18 cellular contexts compared by ENCODE assay signal in genomic region chr6:30926644-30927043, GRCh38. TPM values are rescaled to one million over a fixed set of nuclear protein-coding genes. Genes with fewer than 3 reads are reported as not detected.
DNase-seq lines count a peak whose midpoint lies in the region; ATAC-seq and TF ChIP-seq lines count a peak whose summit lies in the region.
"Had no signal": no experiment of that assay in that cellular context is flagged by ENCODE, and none has a peak within 500 bp of the region (broad histone marks: within the 10 kb centered on the region; RNA-seq: fewer than 3 reads in every experiment).

No MANE protein-coding gene starts in this region.

- peaks cover 6% of the 10 kb centered on the region for H3K9me3 ChIP-seq in RWPE2 (ENCODE audit: severe bottlenecking)
- peaks cover 0 to 13% (median 0%) of the 10 kb centered on the region in 11 donors for H3K9me3 ChIP-seq in heart right ventricle
- H3K9me3 ChIP-seq in psoas muscle, result peaks cover 10% of the 10 kb centered on the region
- H3K9me3 ChIP-seq in WERI-Rb-1 (ENCODE audit: severe bottlenecking), result peaks cover 7% of the 10 kb centered on the region
- H3K9me3 ChIP-seq: colonic mucosa, neutrophil had no signal

- TF ChIP-seq CTCF in RWPE2 (IDR thresholded peaks at IDR 0.05; ENCODE audit: poor library complexity, severe bottlenecking), result no peak
- no peak for TF ChIP-seq CTCF in heart right ventricle (IDR thresholded peaks at IDR 0.05)
- no peak for TF ChIP-seq CTCF in psoas muscle (IDR thresholded peaks at IDR 0.05)
- no peak for TF ChIP-seq CTCF in WERI-Rb-1 (IDR thresholded peaks at IDR 0.05; ENCODE audit: low read depth, low read length)

- intact Hi-C loops in heart right ventricle (cut with DNase I), result loop anchor here in 1 of 10 donors (10.0 kb wide), 1 partner anchor 118 kb away; no protein-coding TSS in a partner anchor
- intact Hi-C loops in psoas muscle (cut with DNase I), result no loop called here

- H3K36me3 ChIP-seq in RWPE2 (ENCODE audit: low read depth), result peaks cover 49% of the 10 kb centered on the region
- peaks cover 0 to 59% (median 16%) of the 10 kb centered on the region in 9 donors for H3K36me3 ChIP-seq in heart right ventricle
- peaks cover 0 to 48% of the 10 kb centered on the region in 2 donors for H3K36me3 ChIP-seq in psoas muscle (ENCODE audit: insufficient read depth in 1 of 2, low read depth in 1 of 2)
- H3K36me3 ChIP-seq in WERI-Rb-1, result peaks cover 66% of the 10 kb centered on the region
- H3K36me3 ChIP-seq: colonic mucosa had no signal

- peaks cover 32% of the 10 kb centered on the region for H3K4me1 ChIP-seq in RWPE2 (ENCODE audit: insufficient read depth, poor library complexity, severe bottlenecking)
- H3K4me1 ChIP-seq in heart right ventricle, result peaks cover 0 to 16% (median 0%) of the 10 kb centered on the region in 9 donors
- H3K4me1 ChIP-seq in psoas muscle, result peaks cover 7% of the 10 kb centered on the region
- H3K4me1 ChIP-seq: colonic mucosa had no signal

- no peak overlapping the region for H3K27ac Mint-ChIP-seq in activated naive CD4-positive, alpha-beta T cell treated with anti-CD3 and anti-CD28 coated beads, Interleukin-2, amount 50 U/mL, for 72 hours
- H3K27ac Mint-ChIP-seq: H9 had no signal

- H3K27me3 ChIP-seq in RWPE2 (ENCODE audit: insufficient read depth, poor library complexity, severe bottlenecking) (no peaks in the 10 kb centered on the region), heart right ventricle (no peaks in the 10 kb centered on the region), psoas muscle (ENCODE audit: insufficient read depth in 3 of 3, low read length in 2 of 3) (no peaks in the 10 kb centered on the region), WERI-Rb-1 (ENCODE audit: insufficient read depth, low read depth, severe bottlenecking) (no peaks in the 10 kb centered on the region)
- H3K27me3 ChIP-seq: colonic mucosa had no signal

- DNase-seq in EH (ENCODE audit: low read depth), result peak; percentile 15
- DNase-seq in RWPE2 (ENCODE audit: low spot score), result no peak
- DNase-seq in heart right ventricle, result no peak
- peak in 1 of 2 donors; percentile 86 for DNase-seq in psoas muscle
- no peak for DNase-seq in occipital lobe (lab: John Stamatoyannopoulos, UW)
- no peak for DNase-seq in activated naive CD4-positive, alpha-beta T cell treated with anti-CD3 and anti-CD28 coated beads, Interleukin-2, amount 50 U/mL, for 72 hours (ENCODE audit: low spot score in 2 of 2)
- DNase-seq in WERI-Rb-1, result no peak
- DNase-seq: activated CD8-positive, alpha-beta memory T cell treated with anti-CD3 and anti-CD28 coated beads for 24 hours; activated naive CD4-positive, alpha-beta T cell; colonic mucosa; DMS79 treated with DMSO at 0.1 percent for 48 hours; H9; NCI-H1436 treated with DMSO at 0.1 percent for 48 hours; NCI-H526; stimulated activated CD4-positive, alpha-beta T cell treated with anti-CD3 and anti-CD28 coated beads, Interleukin-1b, Interleukin-23, amount 100 ng/mL, for 48 hours had no signal

- H3K4me3 ChIP-seq in RWPE2 (ENCODE audit: severe bottlenecking) (no peak overlapping the region), heart right ventricle (no peak overlapping the region), psoas muscle (no peak overlapping the region), WERI-Rb-1 (ENCODE audit: low read depth, low read length) (no peak overlapping the region)
- H3K4me3 ChIP-seq: colonic mucosa had no signal

- peaks cover 4 to 14% of the 10 kb centered on the region in 2 donors for H3K9me3 Mint-ChIP-seq in activated naive CD4-positive, alpha-beta T cell treated with anti-CD3 and anti-CD28 coated beads, Interleukin-2, amount 50 U/mL, for 72 hours

- 76 to 87% methylated on average over 4 of the region's 4 CpGs for WGBS in heart right ventricle, 2 donors
- WGBS in psoas muscle, 3 donors, result 39 to 67% (median 54%) methylated on average over 4 of the region's 4 CpGs

- ATAC-seq in RWPE2 (ENCODE audit: low read depth), result peak; percentile 81
- ATAC-seq in heart right ventricle, result peak in 7 of 8 donors; percentile 49 to 93 (median 65)
- peak; percentile 84 to 98 (median 94) for ATAC-seq in psoas muscle
- ATAC-seq in activated naive CD4-positive, alpha-beta T cell treated with anti-CD3 and anti-CD28 coated beads, Interleukin-2, amount 50 U/mL, for 72 hours, result no peak
- no peak for ATAC-seq in HG03520 (IDR thresholded peaks at IDR 0.05; ENCODE audit: unreplicated experiment)

- H3K27ac ChIP-seq in RWPE2 (ENCODE audit: poor library complexity, severe bottlenecking) (peak overlapping the region; percentile 90), heart right ventricle (no peak overlapping the region), psoas muscle (peak overlapping the region; percentile 0), WERI-Rb-1 (no peak overlapping the region)
- H3K27ac ChIP-seq: colonic mucosa, neutrophil had no signal

- H3K36me3 Mint-ChIP-seq in activated naive CD4-positive, alpha-beta T cell treated with anti-CD3 and anti-CD28 coated beads, Interleukin-2, amount 50 U/mL, for 72 hours, result peaks cover 15 to 28% of the 10 kb centered on the region in 2 donors

RNA-seq across cellular contexts. Expression of gene SFTA2, which starts 5.3 kb away (rescaled TPM):
- total RNA-seq in heart right ventricle, result not detected
- polyA plus RNA-seq in heart right ventricle, result not detected
- total RNA-seq in psoas muscle, result not detected
- polyA plus RNA-seq in psoas muscle, result under 1 TPM in 2 of 3 donors, not detected in 1; 0.13 to 0.14 TPM
- total RNA-seq in occipital lobe, result not detected
- not detected for total RNA-seq in activated naive CD4-positive, alpha-beta T cell treated with anti-CD3 and anti-CD28 coated beads, Interleukin-2, amount 50 U/mL, for 72 hours
- total RNA-seq: H9 had no signal
- polyA plus RNA-seq: BJ had no signal

RNA-seq across cellular contexts. Expression of gene VARS2, which starts 12.6 kb away (rescaled TPM):
- total RNA-seq in heart right ventricle (10 to 100 TPM; 13.4 to 28.4 (median 22.5) TPM), psoas muscle (10 to 100 TPM; 25.8 to 36.6 (median 28.2) TPM), occipital lobe (31.2 TPM)
- polyA plus RNA-seq in heart right ventricle (10 to 100 TPM in 1 of 2 donors, 1 to 10 TPM in 1; 9.3 to 26.0 TPM), psoas muscle (10 to 100 TPM; 11.4 to 22.6 (median 13.9) TPM)
- total RNA-seq in activated naive CD4-positive, alpha-beta T cell treated with anti-CD3 and anti-CD28 coated beads, Interleukin-2, amount 50 U/mL, for 72 hours, result 10 to 100 TPM; 55.1 to 55.7 TPM

RNA-seq across cellular contexts. Expression of gene MUCL3, which starts 14.1 kb away (rescaled TPM):
- total RNA-seq in heart right ventricle (under 1 TPM in 1 of 10 donors, not detected in 9; 0.08 TPM), psoas muscle (not detected), occipital lobe (not detected)
- polyA plus RNA-seq in heart right ventricle (not detected), psoas muscle (not detected)
- total RNA-seq in activated naive CD4-positive, alpha-beta T cell treated with anti-CD3 and anti-CD28 coated beads, Interleukin-2, amount 50 U/mL, for 72 hours, result not detected
- polyA plus RNA-seq: BJ had no signal

RNA-seq across cellular contexts. Expression of gene GTF2H4, which starts 18.6 kb away (rescaled TPM):
- 10 to 100 TPM in 8 of 10 donors, 1 to 10 TPM in 2; 8.3 to 25.1 (median 12.5) TPM for total RNA-seq in heart right ventricle
- polyA plus RNA-seq in heart right ventricle, result 10 to 100 TPM; 15.9 to 27.0 TPM
- 10 to 100 TPM; 13.3 to 21.3 (median 15.8) TPM for total RNA-seq in psoas muscle
- 10 to 100 TPM; 18.9 to 30.8 (median 26.4) TPM for polyA plus RNA-seq in psoas muscle
- 20.0 TPM for total RNA-seq in occipital lobe
- total RNA-seq in activated naive CD4-positive, alpha-beta T cell treated with anti-CD3 and anti-CD28 coated beads, Interleukin-2, amount 50 U/mL, for 72 hours, result 10 to 100 TPM; 27.6 to 44.9 TPM

RNA-seq across cellular contexts. Expression of gene DDR1, which starts 42.3 kb away (rescaled TPM):
- total RNA-seq in heart right ventricle (10 to 100 TPM; 15.5 to 49.2 (median 26.9) TPM), psoas muscle (100 to 1,000 TPM in 1 of 4 donors, 10 to 100 TPM in 3; 26.3 to 129 (median 54.2) TPM), occipital lobe (108 TPM)
- polyA plus RNA-seq in heart right ventricle (10 to 100 TPM in 1 of 2 donors, 1 to 10 TPM in 1; 7.3 to 12.1 TPM), psoas muscle (10 to 100 TPM in 2 of 3 donors, 1 to 10 TPM in 1; 2.2 to 10.8 (median 10.5) TPM)
- total RNA-seq in activated naive CD4-positive, alpha-beta T cell treated with anti-CD3 and anti-CD28 coated beads, Interleukin-2, amount 50 U/mL, for 72 hours, result 10 to 100 TPM; 15.2 to 20.7 TPM

Comparison
In these comparisons a context has a peak if more than half of its experiments do, and no peak if none do; other contexts are left out.
1. ATAC-seq: peak in RWPE2 (single experiment), heart right ventricle (7 of 8) and psoas muscle (4 of 4); none in activated naive CD4-positive, alpha-beta T cell treated with anti-CD3 and anti-CD28 coated beads, Interleukin-2, amount 50 U/mL, for 72 hours (0 of 2) and HG03520 (single experiment).
2. H3K27ac ChIP-seq: peak in RWPE2 (single experiment) and psoas muscle (single experiment); none in heart right ventricle (0 of 10) and WERI-Rb-1 (single experiment).